Comparison of ENCODE assay signal across 10 cellular contexts in genomic region chr1:109749221-109749620, GRCh38. TPM values are rescaled to one million over a fixed set of nuclear protein-coding genes. Genes with fewer than 3 reads are reported as not detected.
"Had no signal": no experiment of that assay in that cellular context is flagged by ENCODE, and none has a peak within 500 bp of the region (broad histone marks: within the 10 kb centered on the region; RNA-seq: fewer than 3 reads in every experiment).

No MANE protein-coding gene starts in this region.

- H3K9me3 ChIP-seq: HAP-1 had no signal

- H3K4me3 ChIP-seq: GM23248, HAP-1 had no signal

- FAIRE-seq: HepG2 had no signal

- DNase-seq: GM23248, GOT3, H7, HFFc6 had no signal

- ATAC-seq: HCT116, HepG2 had no signal

- H3K4me1 ChIP-seq: HAP-1 had no signal

- H3K27ac ChIP-seq: GM23248, HL-60 had no signal

- H3K36me3 ChIP-seq: HAP-1 had no signal

RNA-seq across cellular contexts. Expression of gene EPS8L3, which starts 14.5 kb away (rescaled TPM):
- total RNA-seq: GM23248, H4, H7, HFFc6, HT1080 had no signal

RNA-seq across cellular contexts. Expression of gene GSTM5, which starts 37.2 kb away (rescaled TPM):
- total RNA-seq: H4, H7, HepG2, HT1080 had no signal
